1 cellular context compared by ENCODE assay signal in the genomic region with DNA sequence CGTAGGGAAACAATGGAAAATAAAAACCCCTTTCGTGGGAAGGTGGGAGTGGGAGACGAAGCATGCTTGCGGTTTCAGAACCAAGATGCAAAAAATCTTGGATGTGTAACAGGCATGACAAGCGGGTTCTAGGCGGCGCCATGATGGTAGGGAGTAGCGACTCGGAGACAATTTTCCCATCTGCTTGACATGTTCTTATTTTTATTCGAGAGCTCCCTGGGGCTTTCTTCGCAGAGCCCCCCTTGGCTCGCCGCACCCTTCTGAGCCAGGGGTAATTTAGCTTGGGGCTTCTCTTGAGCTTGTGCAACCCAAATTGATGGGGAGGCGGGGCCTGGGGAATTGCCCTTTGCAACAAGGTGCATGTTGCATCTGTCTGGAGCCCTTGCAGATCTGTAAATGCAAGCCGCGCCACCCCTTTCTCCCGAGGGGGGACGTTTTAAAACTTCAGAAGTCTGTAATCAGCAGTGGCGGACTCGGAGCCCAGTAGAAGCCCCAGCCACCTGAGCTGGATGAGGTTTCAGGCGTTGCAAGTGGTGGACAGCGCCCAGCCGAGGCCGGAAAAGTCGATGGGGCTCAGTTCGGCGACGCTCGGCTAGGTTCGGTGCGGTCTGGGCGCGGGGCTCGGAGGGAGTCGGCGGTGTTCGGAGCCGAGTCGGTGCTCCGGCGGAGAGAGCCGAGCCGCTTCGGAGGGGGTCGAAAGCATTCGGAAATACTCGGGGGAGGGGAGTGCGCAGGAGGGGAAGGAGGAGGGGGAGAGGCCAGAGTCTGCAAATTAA.
TF ChIP-seq lines count a peak whose summit lies in the region.

No MANE protein-coding gene starts in this region.

TF ChIP-seq in HepG2, 621 proteins besides CTCF, POLR2A, EP300 and RAD21 (continued from another document and continues in another):
- TF ChIP-seq, protein P1, sequence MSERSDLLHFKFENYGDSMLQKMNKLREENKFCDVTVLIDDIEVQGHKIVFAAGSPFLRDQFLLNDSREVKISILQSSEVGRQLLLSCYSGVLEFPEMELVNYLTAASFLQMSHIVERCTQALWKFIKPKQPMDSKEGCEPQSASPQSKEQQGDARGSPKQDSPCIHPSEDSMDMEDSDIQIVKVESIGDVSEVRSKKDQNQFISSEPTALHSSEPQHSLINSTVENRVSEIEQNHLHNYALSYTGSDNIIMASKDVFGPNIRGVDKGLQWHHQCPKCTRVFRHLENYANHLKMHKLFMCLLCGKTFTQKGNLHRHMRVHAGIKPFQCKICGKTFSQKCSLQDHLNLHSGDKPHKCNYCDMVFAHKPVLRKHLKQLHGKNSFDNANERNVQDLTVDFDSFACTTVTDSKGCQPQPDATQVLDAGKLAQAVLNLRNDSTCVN (CRISPR knock-in tag; IDR thresholded peaks at IDR 0.05; ENCODE audit: borderline replicate concordance), result no peak
- TF ChIP-seq CBX2 (IDR thresholded peaks at IDR 0.05; ENCODE audit: low read depth, low read length), result no peak
- TF ChIP-seq CBX2 (CRISPR knock-in tag; IDR thresholded peaks at IDR 0.05; ENCODE audit: low read depth), result no peak
- TF ChIP-seq ZNF788 (CRISPR knock-in tag; IDR thresholded peaks at IDR 0.05; ENCODE audit: borderline replicate concordance), result no peak
- TF ChIP-seq MIXL1 (CRISPR knock-in tag; IDR thresholded peaks at IDR 0.05), result no peak
- no peak for TF ChIP-seq RFXAP (CRISPR knock-in tag; IDR thresholded peaks at IDR 0.05; ENCODE audit: borderline replicate concordance)
- no peak for TF ChIP-seq HOXA7 (CRISPR knock-in tag; IDR thresholded peaks at IDR 0.05)
- no peak for TF ChIP-seq PLRG1 (conservative IDR thresholded peaks at IDR 0.05)
- TF ChIP-seq, protein P2, sequence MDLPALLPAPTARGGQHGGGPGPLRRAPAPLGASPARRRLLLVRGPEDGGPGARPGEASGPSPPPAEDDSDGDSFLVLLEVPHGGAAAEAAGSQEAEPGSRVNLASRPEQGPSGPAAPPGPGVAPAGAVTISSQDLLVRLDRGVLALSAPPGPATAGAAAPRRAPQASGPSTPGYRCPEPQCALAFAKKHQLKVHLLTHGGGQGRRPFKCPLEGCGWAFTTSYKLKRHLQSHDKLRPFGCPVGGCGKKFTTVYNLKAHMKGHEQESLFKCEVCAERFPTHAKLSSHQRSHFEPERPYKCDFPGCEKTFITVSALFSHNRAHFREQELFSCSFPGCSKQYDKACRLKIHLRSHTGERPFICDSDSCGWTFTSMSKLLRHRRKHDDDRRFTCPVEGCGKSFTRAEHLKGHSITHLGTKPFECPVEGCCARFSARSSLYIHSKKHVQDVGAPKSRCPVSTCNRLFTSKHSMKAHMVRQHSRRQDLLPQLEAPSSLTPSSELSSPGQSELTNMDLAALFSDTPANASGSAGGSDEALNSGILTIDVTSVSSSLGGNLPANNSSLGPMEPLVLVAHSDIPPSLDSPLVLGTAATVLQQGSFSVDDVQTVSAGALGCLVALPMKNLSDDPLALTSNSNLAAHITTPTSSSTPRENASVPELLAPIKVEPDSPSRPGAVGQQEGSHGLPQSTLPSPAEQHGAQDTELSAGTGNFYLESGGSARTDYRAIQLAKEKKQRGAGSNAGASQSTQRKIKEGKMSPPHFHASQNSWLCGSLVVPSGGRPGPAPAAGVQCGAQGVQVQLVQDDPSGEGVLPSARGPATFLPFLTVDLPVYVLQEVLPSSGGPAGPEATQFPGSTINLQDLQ (CRISPR knock-in tag; IDR thresholded peaks at IDR 0.05), result no peak
- TF ChIP-seq ZNF605 (CRISPR knock-in tag; IDR thresholded peaks at IDR 0.05), result peak; percentile 50; the same call in 1 of the 2 replicates
- TF ChIP-seq, protein P3, sequence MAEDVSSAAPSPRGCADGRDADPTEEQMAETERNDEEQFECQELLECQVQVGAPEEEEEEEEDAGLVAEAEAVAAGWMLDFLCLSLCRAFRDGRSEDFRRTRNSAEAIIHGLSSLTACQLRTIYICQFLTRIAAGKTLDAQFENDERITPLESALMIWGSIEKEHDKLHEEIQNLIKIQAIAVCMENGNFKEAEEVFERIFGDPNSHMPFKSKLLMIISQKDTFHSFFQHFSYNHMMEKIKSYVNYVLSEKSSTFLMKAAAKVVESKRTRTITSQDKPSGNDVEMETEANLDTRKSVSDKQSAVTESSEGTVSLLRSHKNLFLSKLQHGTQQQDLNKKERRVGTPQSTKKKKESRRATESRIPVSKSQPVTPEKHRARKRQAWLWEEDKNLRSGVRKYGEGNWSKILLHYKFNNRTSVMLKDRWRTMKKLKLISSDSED (CRISPR knock-in tag; IDR thresholded peaks at IDR 0.05), result no peak
- TF ChIP-seq MAZ (IDR thresholded peaks at IDR 0.05; ENCODE audit: borderline replicate concordance, low read depth, low read length), result 0 out of 2 replicates have a peak, but pooled peaks have one; percentile 24
- no peak for TF ChIP-seq MAZ (CRISPR knock-in tag; IDR thresholded peaks at IDR 0.05; ENCODE audit: low read depth)
- peak; percentile 66; the same call in 1 of the 2 replicates for TF ChIP-seq GABPB1 (CRISPR knock-in tag; IDR thresholded peaks at IDR 0.05)
- TF ChIP-seq ZNF615 (CRISPR knock-in tag; IDR thresholded peaks at IDR 0.05; ENCODE audit: borderline replicate concordance), result no peak
- no peak for TF ChIP-seq ZNF670 (CRISPR knock-in tag; IDR thresholded peaks at IDR 0.05; ENCODE audit: borderline replicate concordance)
- TF ChIP-seq ZNF607 (CRISPR knock-in tag; IDR thresholded peaks at IDR 0.05; ENCODE audit: borderline replicate concordance), result peak; percentile 28; the same call in 1 of the 2 replicates
- peak; percentile 31; the same call in 1 of the 2 replicates for TF ChIP-seq ZSCAN25 (CRISPR knock-in tag; IDR thresholded peaks at IDR 0.05)
- no peak for TF ChIP-seq ASH2L (IDR thresholded peaks at IDR 0.05; ENCODE audit: insufficient read length, low read depth, low read length)
- no peak for TF ChIP-seq MBD4 (IDR thresholded peaks at IDR 0.05; ENCODE audit: borderline replicate concordance, low read length)
- no peak for TF ChIP-seq CAMTA2 (CRISPR knock-in tag; IDR thresholded peaks at IDR 0.05; ENCODE audit: borderline replicate concordance)
- no peak for TF ChIP-seq ZNF713 (CRISPR knock-in tag; IDR thresholded peaks at IDR 0.05)
- peak; percentile 46; the same call in 1 of the 2 replicates for TF ChIP-seq KDM2A (CRISPR knock-in tag; IDR thresholded peaks at IDR 0.05; ENCODE audit: borderline replicate concordance, low read depth)
- TF ChIP-seq TBX2 (CRISPR knock-in tag; IDR thresholded peaks at IDR 0.05; ENCODE audit: borderline replicate concordance), result no peak
- TF ChIP-seq MXI1 (IDR thresholded peaks at IDR 0.05; ENCODE audit: borderline replicate concordance, low read depth, low read length), result no peak
- TF ChIP-seq PHF5A (CRISPR knock-in tag; IDR thresholded peaks at IDR 0.05; ENCODE audit: low read depth, unreplicated experiment), result no peak
- no peak for TF ChIP-seq ZSCAN21 (CRISPR knock-in tag; IDR thresholded peaks at IDR 0.05; ENCODE audit: borderline replicate concordance)
- TF ChIP-seq, protein P4, sequence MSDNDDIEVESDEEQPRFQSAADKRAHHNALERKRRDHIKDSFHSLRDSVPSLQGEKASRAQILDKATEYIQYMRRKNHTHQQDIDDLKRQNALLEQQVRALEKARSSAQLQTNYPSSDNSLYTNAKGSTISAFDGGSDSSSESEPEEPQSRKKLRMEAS (IDR thresholded peaks at IDR 0.05), result no peak
- no peak for TF ChIP-seq SYNCRIP (IDR thresholded peaks at IDR 0.05; ENCODE audit: insufficient read depth, low read depth, low read length)
- TF ChIP-seq REXO4 (CRISPR knock-in tag; IDR thresholded peaks at IDR 0.05; ENCODE audit: borderline replicate concordance), result no peak
- TF ChIP-seq SRF (IDR thresholded peaks at IDR 0.05; ENCODE audit: low read depth, low read length), result peak; percentile 68; the same call in 1 of the 2 replicates
- TF ChIP-seq, protein P5, sequence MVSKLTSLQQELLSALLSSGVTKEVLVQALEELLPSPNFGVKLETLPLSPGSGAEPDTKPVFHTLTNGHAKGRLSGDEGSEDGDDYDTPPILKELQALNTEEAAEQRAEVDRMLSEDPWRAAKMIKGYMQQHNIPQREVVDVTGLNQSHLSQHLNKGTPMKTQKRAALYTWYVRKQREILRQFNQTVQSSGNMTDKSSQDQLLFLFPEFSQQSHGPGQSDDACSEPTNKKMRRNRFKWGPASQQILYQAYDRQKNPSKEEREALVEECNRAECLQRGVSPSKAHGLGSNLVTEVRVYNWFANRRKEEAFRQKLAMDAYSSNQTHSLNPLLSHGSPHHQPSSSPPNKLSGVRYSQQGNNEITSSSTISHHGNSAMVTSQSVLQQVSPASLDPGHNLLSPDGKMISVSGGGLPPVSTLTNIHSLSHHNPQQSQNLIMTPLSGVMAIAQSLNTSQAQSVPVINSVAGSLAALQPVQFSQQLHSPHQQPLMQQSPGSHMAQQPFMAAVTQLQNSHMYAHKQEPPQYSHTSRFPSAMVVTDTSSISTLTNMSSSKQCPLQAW (CRISPR knock-in tag; IDR thresholded peaks at IDR 0.05), result 0 out of 2 replicates have a peak, but pooled peaks have one; percentile 20
- TF ChIP-seq ZNF20 (CRISPR knock-in tag; IDR thresholded peaks at IDR 0.05), result no peak
- TF ChIP-seq HDAC2 (CRISPR knock-in tag; IDR thresholded peaks at IDR 0.05), result 0 out of 2 replicates have a peak, but pooled peaks have one; percentile 16
- no peak for TF ChIP-seq NR2F1 (CRISPR knock-in tag; IDR thresholded peaks at IDR 0.05)
- TF ChIP-seq, protein P6, sequence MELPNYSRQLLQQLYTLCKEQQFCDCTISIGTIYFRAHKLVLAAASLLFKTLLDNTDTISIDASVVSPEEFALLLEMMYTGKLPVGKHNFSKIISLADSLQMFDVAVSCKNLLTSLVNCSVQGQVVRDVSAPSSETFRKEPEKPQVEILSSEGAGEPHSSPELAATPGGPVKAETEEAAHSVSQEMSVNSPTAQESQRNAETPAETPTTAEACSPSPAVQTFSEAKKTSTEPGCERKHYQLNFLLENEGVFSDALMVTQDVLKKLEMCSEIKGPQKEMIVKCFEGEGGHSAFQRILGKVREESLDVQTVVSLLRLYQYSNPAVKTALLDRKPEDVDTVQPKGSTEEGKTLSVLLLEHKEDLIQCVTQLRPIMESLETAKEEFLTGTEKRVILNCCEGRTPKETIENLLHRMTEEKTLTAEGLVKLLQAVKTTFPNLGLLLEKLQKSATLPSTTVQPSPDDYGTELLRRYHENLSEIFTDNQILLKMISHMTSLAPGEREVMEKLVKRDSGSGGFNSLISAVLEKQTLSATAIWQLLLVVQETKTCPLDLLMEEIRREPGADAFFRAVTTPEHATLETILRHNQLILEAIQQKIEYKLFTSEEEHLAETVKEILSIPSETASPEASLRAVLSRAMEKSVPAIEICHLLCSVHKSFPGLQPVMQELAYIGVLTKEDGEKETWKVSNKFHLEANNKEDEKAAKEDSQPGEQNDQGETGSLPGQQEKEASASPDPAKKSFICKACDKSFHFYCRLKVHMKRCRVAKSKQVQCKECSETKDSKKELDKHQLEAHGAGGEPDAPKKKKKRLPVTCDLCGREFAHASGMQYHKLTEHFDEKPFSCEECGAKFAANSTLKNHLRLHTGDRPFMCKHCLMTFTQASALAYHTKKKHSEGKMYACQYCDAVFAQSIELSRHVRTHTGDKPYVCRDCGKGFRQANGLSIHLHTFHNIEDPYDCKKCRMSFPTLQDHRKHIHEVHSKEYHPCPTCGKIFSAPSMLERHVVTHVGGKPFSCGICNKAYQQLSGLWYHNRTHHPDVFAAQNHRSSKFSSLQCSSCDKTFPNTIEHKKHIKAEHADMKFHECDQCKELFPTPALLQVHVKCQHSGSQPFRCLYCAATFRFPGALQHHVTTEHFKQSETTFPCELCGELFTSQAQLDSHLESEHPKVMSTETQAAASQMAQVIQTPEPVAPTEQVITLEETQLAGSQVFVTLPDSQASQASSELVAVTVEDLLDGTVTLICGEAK (IDR thresholded peaks at IDR 0.05), result no peak
- TF ChIP-seq, protein P6 (CRISPR knock-in tag; IDR thresholded peaks at IDR 0.05), result no peak
- TF ChIP-seq ERF (CRISPR knock-in tag; IDR thresholded peaks at IDR 0.05), result peak; percentile 51; the same call in 1 of the 2 replicates
- no peak for TF ChIP-seq MTA1 (CRISPR knock-in tag; IDR thresholded peaks at IDR 0.05; ENCODE audit: borderline replicate concordance)
- TF ChIP-seq, protein P7, sequence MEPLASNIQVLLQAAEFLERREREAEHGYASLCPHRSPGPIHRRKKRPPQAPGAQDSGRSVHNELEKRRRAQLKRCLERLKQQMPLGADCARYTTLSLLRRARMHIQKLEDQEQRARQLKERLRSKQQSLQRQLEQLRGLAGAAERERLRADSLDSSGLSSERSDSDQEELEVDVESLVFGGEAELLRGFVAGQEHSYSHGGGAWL (CRISPR knock-in tag; IDR thresholded peaks at IDR 0.05), result no peak
- TF ChIP-seq, protein P8, sequence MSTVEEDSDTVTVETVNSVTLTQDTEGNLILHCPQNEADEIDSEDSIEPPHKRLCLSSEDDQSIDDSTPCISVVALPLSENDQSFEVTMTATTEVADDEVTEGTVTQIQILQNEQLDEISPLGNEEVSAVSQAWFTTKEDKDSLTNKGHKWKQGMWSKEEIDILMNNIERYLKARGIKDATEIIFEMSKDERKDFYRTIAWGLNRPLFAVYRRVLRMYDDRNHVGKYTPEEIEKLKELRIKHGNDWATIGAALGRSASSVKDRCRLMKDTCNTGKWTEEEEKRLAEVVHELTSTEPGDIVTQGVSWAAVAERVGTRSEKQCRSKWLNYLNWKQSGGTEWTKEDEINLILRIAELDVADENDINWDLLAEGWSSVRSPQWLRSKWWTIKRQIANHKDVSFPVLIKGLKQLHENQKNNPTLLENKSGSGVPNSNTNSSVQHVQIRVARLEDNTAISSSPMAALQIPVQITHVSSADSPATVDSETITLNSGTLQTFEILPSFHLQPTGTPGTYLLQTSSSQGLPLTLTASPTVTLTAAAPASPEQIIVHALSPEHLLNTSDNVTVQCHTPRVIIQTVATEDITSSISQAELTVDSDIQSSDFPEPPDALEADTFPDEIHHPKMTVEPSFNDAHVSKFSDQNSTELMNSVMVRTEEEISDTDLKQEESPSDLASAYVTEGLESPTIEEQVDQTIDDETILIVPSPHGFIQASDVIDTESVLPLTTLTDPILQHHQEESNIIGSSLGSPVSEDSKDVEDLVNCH (CRISPR knock-in tag; IDR thresholded peaks at IDR 0.05), result no peak
